In the genomic region with DNA sequence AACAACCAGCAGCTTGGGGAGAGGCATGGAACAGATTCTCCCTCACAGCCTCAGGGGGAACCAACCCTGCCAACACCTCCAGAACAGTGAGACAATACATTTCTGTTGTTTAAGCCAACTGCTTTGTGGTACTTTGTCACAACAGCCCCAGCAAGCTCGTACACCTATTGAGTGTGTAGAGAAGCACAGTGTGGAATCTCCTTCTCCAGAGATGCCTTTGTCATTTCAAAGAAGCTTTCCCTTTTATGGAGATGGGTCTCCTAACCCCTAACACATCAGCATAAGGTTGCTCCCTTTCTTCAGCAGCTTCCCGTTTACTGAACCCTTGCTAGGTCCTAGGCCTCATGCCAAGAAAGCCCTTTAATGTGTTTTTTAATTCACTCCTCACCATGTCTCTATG, we compare ENCODE assay signal across 23 cellular contexts.
"Had no signal": no experiment of that assay in that cellular context is flagged by ENCODE, and none has a peak within 500 bp of the region (broad histone marks: within the 10 kb centered on the region; RNA-seq: fewer than 3 reads in every experiment).

No MANE protein-coding gene starts in this region.

- H3K4me3 Mint-ChIP-seq: activated CD4-positive, alpha-beta memory T cell treated with anti-CD3 and anti-CD28 coated beads, Interleukin-2, amount 10 ng/mL, durations not matched to agents 7 days and 5 days; activated naive CD4-positive, alpha-beta T cell treated with anti-CD3 and anti-CD28 coated beads, Interleukin-2, amount 10 ng/mL, durations not matched to agents 7 days and 5 days; activated naive CD8-positive, alpha-beta T cell treated with anti-CD3 and anti-CD28 coated beads for 36 hours; T-helper 17 cell had no signal

- H3K36me3 ChIP-seq: MG63 had no signal

- DNase-seq: activated CD4-positive, alpha-beta memory T cell treated with anti-CD3 and anti-CD28 coated beads, Interleukin-2, amount 10 ng/mL, durations not matched to agents 7 days and 5 days; activated CD4-positive, alpha-beta T cell treated with anti-CD3 and anti-CD28 coated beads, Interleukin-2, amount 50 U/mL, for 1 hour; activated CD4-positive, CD25-positive, alpha-beta regulatory T cell; activated gamma-delta T cell treated with Interleukin-2 at 50 U/mL for 16 hours; activated naive CD4-positive, alpha-beta T cell treated with anti-CD3 and anti-CD28 coated beads, Interleukin-2, amount 10 ng/mL, durations not matched to agents 7 days and 5 days; activated naive CD8-positive, alpha-beta T cell treated with anti-CD3 and anti-CD28 coated beads for 36 hours; activated T-cell treated with anti-CD3 and anti-CD28 coated beads for 4 hours; activated T-cell treated with anti-CD3 and anti-CD28 coated beads, Interleukin-2, amount 50 U/mL, for 48 hours; cerebellar nuclear complex; MG63; MV-4-11; NCI-H1092 treated with DMSO at 0.1 percent for 48 hours; NCI-H1417 treated with DMSO at 0.1 percent for 48 hours; NCI-H1694; NCI-H2171 treated with DMSO at 0.1 percent for 48 hours; NCI-H226; NCI-H510A; NCI-H69; PC-9; SHP77 treated with DMSO at 0.1 percent for 48 hours; T-helper 17 cell; T1000 had no signal

- ATAC-seq: T-helper 17 cell had no signal

- H3K27me3 ChIP-seq: MG63 had no signal

- H3K4me3 ChIP-seq: MG63, PC-9 had no signal

- H3K4me1 Mint-ChIP-seq: activated CD4-positive, alpha-beta memory T cell treated with anti-CD3 and anti-CD28 coated beads, Interleukin-2, amount 10 ng/mL, durations not matched to agents 7 days and 5 days; activated naive CD4-positive, alpha-beta T cell treated with anti-CD3 and anti-CD28 coated beads, Interleukin-2, amount 10 ng/mL, durations not matched to agents 7 days and 5 days; activated naive CD8-positive, alpha-beta T cell treated with anti-CD3 and anti-CD28 coated beads for 36 hours had no signal

- H3K27ac Mint-ChIP-seq: activated CD4-positive, alpha-beta memory T cell treated with anti-CD3 and anti-CD28 coated beads, Interleukin-2, amount 10 ng/mL, durations not matched to agents 7 days and 5 days; activated naive CD4-positive, alpha-beta T cell treated with anti-CD3 and anti-CD28 coated beads, Interleukin-2, amount 10 ng/mL, durations not matched to agents 7 days and 5 days; activated naive CD8-positive, alpha-beta T cell treated with anti-CD3 and anti-CD28 coated beads for 36 hours; activated T-helper 2 cell treated with anti-CD3 and anti-CD28 coated beads, Interferon-gamma antibody, Interleukin-2, Interleukin-4, amounts not matched to agents 10 μg/mL and 5 μg/mL and 100 μg/mL, durations not matched to agents 14 hours and 24 hours and 36 hours; T-helper 17 cell had no signal

- H3K27ac ChIP-seq: PC-9 had no signal

- H3K9me3 Mint-ChIP-seq: activated CD4-positive, alpha-beta memory T cell treated with anti-CD3 and anti-CD28 coated beads, Interleukin-2, amount 10 ng/mL, durations not matched to agents 7 days and 5 days; activated naive CD4-positive, alpha-beta T cell treated with anti-CD3 and anti-CD28 coated beads, Interleukin-2, amount 10 ng/mL, durations not matched to agents 7 days and 5 days; activated naive CD8-positive, alpha-beta T cell treated with anti-CD3 and anti-CD28 coated beads for 36 hours; activated T-helper 2 cell treated with anti-CD3 and anti-CD28 coated beads, Interferon-gamma antibody, Interleukin-2, Interleukin-4, amounts not matched to agents 10 μg/mL and 5 μg/mL and 100 μg/mL, durations not matched to agents 14 hours and 24 hours and 36 hours had no signal

- H3K9me3 ChIP-seq: MG63 had no signal

- H3K36me3 Mint-ChIP-seq: activated naive CD4-positive, alpha-beta T cell treated with anti-CD3 and anti-CD28 coated beads, Interleukin-2, amount 10 ng/mL, durations not matched to agents 7 days and 5 days; activated naive CD8-positive, alpha-beta T cell treated with anti-CD3 and anti-CD28 coated beads for 36 hours had no signal
